Comparison of ENCODE assay signal across 14 cellular contexts in genomic region chr1:180167021-180167701, GRCh38. TPM values are rescaled to one million over a fixed set of nuclear protein-coding genes. Genes with fewer than 3 reads are reported as not detected.
DNase-seq lines count a peak whose midpoint lies in the region; ATAC-seq lines count a peak whose summit lies in the region.
"Had no signal": no experiment of that assay in that cellular context is flagged by ENCODE, and none has a peak within 500 bp of the region (broad histone marks: within the 10 kb centered on the region; RNA-seq: fewer than 3 reads in every experiment).

No MANE protein-coding gene starts in this region.

- H3K27me3 ChIP-seq in stomach smooth muscle (ENCODE audit: control insufficient read depth in 1 of 2, insufficient read depth in 2 of 2, low read length in 2 of 2) (no peaks in the 10 kb centered on the region), GM23248 (replicated peaks; ENCODE audit: insufficient read depth) (no peaks in the 10 kb centered on the region)

- H3K27me3 Mint-ChIP-seq in central memory CD8-positive, alpha-beta T cell, result no peaks in the 10 kb centered on the region
- H3K27me3 Mint-ChIP-seq in naive thymus-derived CD8-positive, alpha-beta T cell, result no peaks in the 10 kb centered on the region
- H3K27me3 Mint-ChIP-seq: stimulated activated memory B cell treated with anti-CD40 and anti-IgM and Interleukin-4, amounts not matched to agents 10 μg/mL and 1 μg/mL and 100 μg/mL, for 72 hours had no signal

- peaks cover 18% of the 10 kb centered on the region for H3K4me1 Mint-ChIP-seq in central memory CD8-positive, alpha-beta T cell
- H3K4me1 Mint-ChIP-seq in naive thymus-derived CD8-positive, alpha-beta T cell, result peaks cover 3 to 14% (median 13%) of the 10 kb centered on the region in 4 donors

- H4K20me1 ChIP-seq in GM23248 (ENCODE audit: insufficient read depth), result peaks cover 10% of the 10 kb centered on the region; the same call in 1 of the 2 replicates

- no peaks in the 10 kb centered on the region for H3K9me3 ChIP-seq in stomach smooth muscle (ENCODE audit: control insufficient read depth in 2 of 2, low read length in 2 of 2)
- H3K9me3 ChIP-seq in GM23248 (ENCODE audit: low read depth), result no peaks in the 10 kb centered on the region

- H3K9ac ChIP-seq in stomach smooth muscle (ENCODE audit: low read length in 2 of 2) (peak overlapping the region; percentile 43 to 47), GM23248 (no peak overlapping the region)

- DNase-seq in NCI-H2196 treated with DMSO at 0.1 percent for 48 hours (lab: John Stamatoyannopoulos, UW; ENCODE audit: unreplicated experiment) (peak; percentile 23), left kidney (ENCODE audit: low read depth, low spot score) (peak; percentile 61), dedifferentiated amniotic fluid mesenchymal stem cell (ENCODE audit: extremely low spot score) (no peak), GM23248 (no peak)
- DNase-seq in central memory CD8-positive, alpha-beta T cell (ENCODE audit: low spot score in 2 of 2), result no peak
- no peak for DNase-seq in naive thymus-derived CD8-positive, alpha-beta T cell
- DNase-seq: activated CD8-positive, alpha-beta memory T cell treated with anti-CD3 and anti-CD28 coated beads, Interleukin-2, amount 50 U/mL, for 48 hours; DMS79; mesenchymal stem cell; stimulated activated CD4-positive, alpha-beta T cell treated with anti-CD3 and anti-CD28 coated beads, Interleukin-12 subunit alpha, Interleukin-12 subunit beta, amount 100 ng/mL, for 4 hours had no signal

- 91 to 95% methylated on average over 8 of the region's 8 CpGs for WGBS in GM23248 (ENCODE audit: low coverage in 1 of 2, low lambda C conversion rate in 2 of 2, missing lambda C conversion rate in 2 of 2), 2 experiments

- peaks cover 81% of the 10 kb centered on the region for H3K79me2 ChIP-seq in GM23248 (ENCODE audit: insufficient read depth)

- ATAC-seq in central memory CD8-positive, alpha-beta T cell (replicated peaks; ENCODE audit: extremely low read depth, poor library complexity, severe bottlenecking), result no peak
- no peak for ATAC-seq in naive thymus-derived CD8-positive, alpha-beta T cell
- no peak for ATAC-seq in HG02759 (IDR thresholded peaks at IDR 0.05; ENCODE audit: unreplicated experiment)
- ATAC-seq: stimulated activated memory B cell treated with anti-CD40 and anti-IgM and Interleukin-4, amounts not matched to agents 10 μg/mL and 1 μg/mL and 100 μg/mL, for 72 hours had no signal

- in situ Hi-C loops in GM23248 (cut with MboI), result loop anchor here (25.0 kb wide), 1 partner anchor 280 kb away; the partner anchor contains the start of genes TOR1AIP1 and TOR1AIP2

- H2AFZ ChIP-seq in GM23248, result no peak overlapping the region

- H3K36me3 ChIP-seq in stomach smooth muscle (ENCODE audit: control insufficient read depth in 2 of 2, insufficient read depth in 2 of 2, low read length in 2 of 2), result peaks cover 7% of the 10 kb centered on the region in 2 donors
- peaks cover 12% of the 10 kb centered on the region; the same call in 1 of the 2 replicates for H3K36me3 ChIP-seq in GM23248 (ENCODE audit: low read depth)

- no peaks in the 10 kb centered on the region for H3F3A ChIP-seq in GM23248 (ENCODE audit: insufficient read depth)

- H3K4me2 ChIP-seq in GM23248 (ENCODE audit: unreplicated experiment), result no peak overlapping the region

- H3K27ac ChIP-seq in stomach smooth muscle (ENCODE audit: low read length) (peak overlapping the region; percentile 53), GM23248 (no peak overlapping the region)

- H3K27ac Mint-ChIP-seq in central memory CD8-positive, alpha-beta T cell (ENCODE audit: low read depth), result peak overlapping the region; percentile 66
- no peak overlapping the region for H3K27ac Mint-ChIP-seq in naive thymus-derived CD8-positive, alpha-beta T cell
- H3K27ac Mint-ChIP-seq: stimulated activated memory B cell treated with anti-CD40 and anti-IgM and Interleukin-4, amounts not matched to agents 10 μg/mL and 1 μg/mL and 100 μg/mL, for 72 hours; T-helper 2 cell treated with Interferon-gamma antibody and Interleukin-4, amounts not matched to agents 5 μg/mL and 100 μg/mL, for 36 hours had no signal

- H3K36me3 Mint-ChIP-seq in central memory CD8-positive, alpha-beta T cell (ENCODE audit: insufficient read depth), result no peaks in the 10 kb centered on the region
- peaks cover 0 to 5% (median 0%) of the 10 kb centered on the region in 3 donors for H3K36me3 Mint-ChIP-seq in naive thymus-derived CD8-positive, alpha-beta T cell

- no peaks in the 10 kb centered on the region for H3K9me3 Mint-ChIP-seq in central memory CD8-positive, alpha-beta T cell
- no peaks in the 10 kb centered on the region for H3K9me3 Mint-ChIP-seq in naive thymus-derived CD8-positive, alpha-beta T cell
- H3K9me3 Mint-ChIP-seq: stimulated activated memory B cell treated with anti-CD40 and anti-IgM and Interleukin-4, amounts not matched to agents 10 μg/mL and 1 μg/mL and 100 μg/mL, for 72 hours; T-helper 2 cell treated with Interferon-gamma antibody and Interleukin-4, amounts not matched to agents 5 μg/mL and 100 μg/mL, for 36 hours had no signal

- H3K9me2 ChIP-seq in GM23248 (ENCODE audit: insufficient read depth), result no peaks in the 10 kb centered on the region

- H3K4me1 ChIP-seq in stomach smooth muscle (ENCODE audit: control insufficient read depth, insufficient read depth, low read length) (peaks cover 35% of the 10 kb centered on the region), GM23248 (ENCODE audit: insufficient read depth) (no peaks in the 10 kb centered on the region)

- POLR2A ChIA-PET in naive thymus-derived CD8-positive, alpha-beta T cell (lab: Charles Lee), result no interaction called here

- H3K4me3 ChIP-seq in stomach smooth muscle (ENCODE audit: low read length in 2 of 2) (peak overlapping the region; percentile 13 to 15), GM23248 (no peak overlapping the region)

- no peak overlapping the region for H3K4me3 Mint-ChIP-seq in central memory CD8-positive, alpha-beta T cell
- H3K4me3 Mint-ChIP-seq in naive thymus-derived CD8-positive, alpha-beta T cell, result no peak overlapping the region
- H3K4me3 Mint-ChIP-seq: stimulated activated memory B cell treated with anti-CD40 and anti-IgM and Interleukin-4, amounts not matched to agents 10 μg/mL and 1 μg/mL and 100 μg/mL, for 72 hours; T-helper 2 cell treated with Interferon-gamma antibody and Interleukin-4, amounts not matched to agents 5 μg/mL and 100 μg/mL, for 36 hours had no signal

RNA-seq across cellular contexts. Expression of gene QSOX1, which starts 12.5 kb away (rescaled TPM):
- total RNA-seq in GM23248 (2014; rRNA removed; shearing (Covaris generic)), result 519 and 540 TPM in 2 replicates
- 270 and 274 TPM in 2 replicates for polyA plus RNA-seq in GM23248 (2016; fragmentation: Nextera tagmentation; extraction: Ambion mirVana)
- total RNA-seq in naive thymus-derived CD8-positive, alpha-beta T cell, result 10 to 100 TPM; 19.9 to 23.1 TPM
- polyA plus RNA-seq in naive thymus-derived CD8-positive, alpha-beta T cell, result 10 to 100 TPM in 1 of 3 donors, 1 to 10 TPM in 2; 8.1 to 11.4 (median 9.8) TPM

Comparison
In these comparisons a context has a peak if more than half of its experiments do, and no peak if none do; other contexts are left out.
1. DNase-seq: peak in NCI-H2196 treated with DMSO at 0.1 percent for 48 hours (single experiment) and left kidney (single experiment); none in central memory CD8-positive, alpha-beta T cell (0 of 2), dedifferentiated amniotic fluid mesenchymal stem cell (single experiment), GM23248 (single experiment) and naive thymus-derived CD8-positive, alpha-beta T cell (0 of 10).
2. RNA of gene QSOX1, which starts 12.5 kb away (total RNA-seq): 519 to 540 TPM in GM23248; 19.9 to 23.1 TPM in naive thymus-derived CD8-positive, alpha-beta T cell; every median in the first group is over 10 times any median in the second.